Comparison of ENCODE assay signal across 20 cellular contexts in the genomic region with DNA sequence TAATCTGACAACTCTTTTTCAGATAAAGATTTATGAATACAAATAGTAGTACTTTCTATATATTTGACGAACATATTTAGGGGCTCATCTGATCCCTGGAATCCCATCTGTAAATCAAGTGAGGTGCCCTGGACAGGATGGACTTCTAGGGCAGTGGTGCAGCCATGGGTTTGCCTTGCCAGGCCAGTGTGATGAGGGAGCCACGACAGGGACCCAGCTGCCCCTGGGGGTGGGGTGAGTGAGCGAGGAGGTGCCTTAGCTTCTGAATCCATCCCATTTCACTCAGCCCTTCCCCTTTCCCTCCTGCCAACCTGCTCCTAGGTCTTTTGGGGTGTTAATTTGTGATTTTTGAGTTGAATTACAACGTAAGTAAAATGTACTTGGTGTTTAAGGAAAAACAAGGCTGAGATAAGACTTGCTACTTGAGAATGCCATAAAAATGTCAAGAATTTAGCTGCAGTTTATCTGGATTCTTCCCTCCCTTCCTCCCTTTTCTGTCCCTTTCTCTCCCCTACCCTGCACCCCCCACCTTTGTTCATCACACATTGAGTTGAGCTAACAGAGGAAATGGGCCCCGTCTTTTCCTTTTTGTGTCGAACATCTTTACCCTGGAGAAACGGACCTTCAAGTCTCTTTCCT.
DNase-seq lines count a peak whose midpoint lies in the region; ATAC-seq and TF ChIP-seq lines count a peak whose summit lies in the region.
"Had no signal": no experiment of that assay in that cellular context is flagged by ENCODE, and none has a peak within 500 bp of the region (broad histone marks: within the 10 kb centered on the region; RNA-seq: fewer than 3 reads in every experiment).

No MANE protein-coding gene starts in this region.

- no peaks in the 10 kb centered on the region for H3K36me3 Mint-ChIP-seq in endodermal cell (ENCODE audit: low read depth)

- ATAC-seq in thoracic aorta (ENCODE audit: insufficient number of reproducible peaks, low FRiP score, low read depth) (no peak), HG03432 (IDR thresholded peaks at IDR 0.05; ENCODE audit: unreplicated experiment) (no peak)
- ATAC-seq: activated CD8-positive, alpha-beta T cell treated with anti-CD3 and anti-CD28 coated beads, Interleukin-2, amount 10 ng/mL, durations not matched to agents 7 days and 5 days; activated T-cell treated with anti-CD3 and anti-CD28 coated beads, Interleukin-2, amount 50 U/mL, for 72 hours; stimulated activated memory B cell treated with anti-CD40 and anti-IgM and Interleukin-4, amounts not matched to agents 10 μg/mL and 1 μg/mL and 100 μg/mL, for 72 hours had no signal

- H3K27ac ChIP-seq in HUES48 (ENCODE audit: low read depth, low read length), result peak overlapping the region; percentile 46
- no peak overlapping the region for H3K27ac ChIP-seq in endodermal cell (ENCODE audit: low read depth, low read length)
- H3K27ac ChIP-seq in muscle layer of duodenum (ENCODE audit: low read length), result peak overlapping the region; percentile 88
- H3K27ac ChIP-seq in thoracic aorta, result peak overlapping the region; percentile 89 to 91
- no peak overlapping the region for H3K27ac ChIP-seq in osteoblast (ENCODE audit: low read depth, low read length)
- H3K27ac ChIP-seq in right atrium auricular region, result peak overlapping the region in 1 of 2 donors; percentile 12
- H3K27ac ChIP-seq: WERI-Rb-1 had no signal

- H3K27me3 ChIP-seq in HUES48 (ENCODE audit: control insufficient read depth, insufficient read depth, low read length), result no peaks in the 10 kb centered on the region
- H3K27me3 ChIP-seq in endodermal cell (ENCODE audit: control insufficient read depth, insufficient read depth, low read length, poor library complexity, severe bottlenecking), result no peaks in the 10 kb centered on the region
- no peaks in the 10 kb centered on the region for H3K27me3 ChIP-seq in muscle layer of duodenum (ENCODE audit: low read depth, low read length)
- no peaks in the 10 kb centered on the region for H3K27me3 ChIP-seq in thoracic aorta (replicated peaks; ENCODE audit: insufficient read depth)
- no peaks in the 10 kb centered on the region for H3K27me3 ChIP-seq in osteoblast (ENCODE audit: insufficient read depth, low read length)
- no peaks in the 10 kb centered on the region for H3K27me3 ChIP-seq in right atrium auricular region
- H3K27me3 ChIP-seq: MG63 had no signal

- peak; percentile 78 for DNase-seq in endodermal cell
- DNase-seq in thoracic aorta (ENCODE audit: low spot score), result no peak
- no peak for DNase-seq in osteoblast (ENCODE audit: insufficient read length, low spot score, missing footprints)
- no peak for DNase-seq in activated effector memory CD4-positive, alpha-beta T cell treated with anti-CD3 and anti-CD28 coated beads, Interleukin-2, amount 50 U/mL, for 16 hours
- no peak for DNase-seq in right atrium auricular region (ENCODE audit: low spot score)
- DNase-seq: activated CD8-positive, alpha-beta T cell treated with anti-CD3 and anti-CD28 coated beads, Interleukin-2, amount 10 ng/mL, durations not matched to agents 7 days and 5 days; activated naive CD8-positive, alpha-beta T cell treated with anti-CD3 and anti-CD28 coated beads for 36 hours; activated T-cell treated with anti-CD3 and anti-CD28 coated beads, Interleukin-2, amount 50 U/mL, for 72 hours; CD8-positive, alpha-beta memory T cell; HFFc6; kidney glomerular epithelial cell; MG63; NCI-H187 treated with DMSO at 0.1 percent for 48 hours; NCI-H446; Right ventricle myocardium superior; WERI-Rb-1 had no signal

- peak overlapping the region; percentile 92 for H3K27ac Mint-ChIP-seq in endodermal cell
- H3K27ac Mint-ChIP-seq: activated CD8-positive, alpha-beta T cell treated with anti-CD3 and anti-CD28 coated beads, Interleukin-2, amount 10 ng/mL, durations not matched to agents 7 days and 5 days; activated naive CD8-positive, alpha-beta T cell treated with anti-CD3 and anti-CD28 coated beads for 36 hours; activated T-cell treated with anti-CD3 and anti-CD28 coated beads, Interleukin-2, amount 50 U/mL, for 72 hours; HFFc6 had no signal

- H3K4me3 ChIP-seq in HUES48 (ENCODE audit: low read depth, low read length), result no peak overlapping the region
- peak overlapping the region; percentile 57 for H3K4me3 ChIP-seq in endodermal cell (ENCODE audit: low read length)
- no peak overlapping the region for H3K4me3 ChIP-seq in muscle layer of duodenum (ENCODE audit: low read depth in 1 of 2, low read length in 2 of 2)
- H3K4me3 ChIP-seq in thoracic aorta, result no peak overlapping the region
- no peak overlapping the region for H3K4me3 ChIP-seq in osteoblast (ENCODE audit: insufficient read depth, low read length)
- H3K4me3 ChIP-seq in right atrium auricular region, result no peak overlapping the region
- H3K4me3 ChIP-seq: MG63 had no signal

- H4K20me1 ChIP-seq in osteoblast (ENCODE audit: insufficient read depth, low read length), result no peaks in the 10 kb centered on the region

- H3K79me2 ChIP-seq in osteoblast (ENCODE audit: insufficient read depth, low read length), result no peaks in the 10 kb centered on the region

- peaks cover 65% of the 10 kb centered on the region for H3K4me1 ChIP-seq in HUES48 (ENCODE audit: control insufficient read depth, insufficient read depth, low read length)
- H3K4me1 ChIP-seq in endodermal cell (ENCODE audit: control insufficient read depth, insufficient read depth, low read length), result peaks cover 61% of the 10 kb centered on the region
- H3K4me1 ChIP-seq in muscle layer of duodenum (ENCODE audit: control insufficient read depth in 1 of 2, insufficient read depth in 2 of 2, low read length in 2 of 2), result peaks cover 33 to 44% of the 10 kb centered on the region in 2 donors
- peaks cover 30 to 46% of the 10 kb centered on the region in 2 donors for H3K4me1 ChIP-seq in thoracic aorta (ENCODE audit: control insufficient read depth in 1 of 2, low read depth in 2 of 2)
- peaks cover 80% of the 10 kb centered on the region for H3K4me1 ChIP-seq in osteoblast (ENCODE audit: insufficient read depth, low read length)
- peaks cover 0 to 48% of the 10 kb centered on the region in 2 donors for H3K4me1 ChIP-seq in right atrium auricular region

- H3K36me3 ChIP-seq in HUES48 (ENCODE audit: control insufficient read depth, insufficient read depth, low read length) (no peaks in the 10 kb centered on the region), endodermal cell (ENCODE audit: control insufficient read depth, insufficient read depth, low read length) (peaks cover 8% of the 10 kb centered on the region), muscle layer of duodenum (ENCODE audit: control insufficient read depth in 1 of 2, insufficient read depth in 2 of 2, low read length in 2 of 2) (no peaks in the 10 kb centered on the region), thoracic aorta (no peaks in the 10 kb centered on the region), osteoblast (ENCODE audit: insufficient read depth, low read length) (no peaks in the 10 kb centered on the region), right atrium auricular region (no peaks in the 10 kb centered on the region)
- H3K36me3 ChIP-seq: MG63, WERI-Rb-1 had no signal

- TF ChIP-seq CTCF in endodermal cell (conservative IDR thresholded peaks at IDR 0.05) (no peak), thoracic aorta (IDR thresholded peaks at IDR 0.05) (no peak), osteoblast (IDR thresholded peaks at IDR 0.05; ENCODE audit: extremely low read depth, low read depth, low read length) (no peak), right atrium auricular region (IDR thresholded peaks at IDR 0.05) (no peak)

- no peaks in the 10 kb centered on the region for H3K9me3 Mint-ChIP-seq in endodermal cell
- H3K9me3 Mint-ChIP-seq: activated naive CD8-positive, alpha-beta T cell treated with anti-CD3 and anti-CD28 coated beads for 36 hours; activated T-cell treated with anti-CD3 and anti-CD28 coated beads, Interleukin-2, amount 50 U/mL, for 72 hours; HFFc6; stimulated activated memory B cell treated with anti-CD40 and anti-IgM and Interleukin-4, amounts not matched to agents 10 μg/mL and 1 μg/mL and 100 μg/mL, for 72 hours had no signal

- H3K9ac ChIP-seq in HUES48 (ENCODE audit: low read depth, low read length), result no peak overlapping the region
- H3K9ac ChIP-seq in endodermal cell (ENCODE audit: extremely low read depth, low read length, poor library complexity, severe bottlenecking), result peak overlapping the region; percentile 52

- H3K9me3 ChIP-seq in HUES48 (ENCODE audit: control insufficient read depth, insufficient read depth, low read length), result no peaks in the 10 kb centered on the region
- H3K9me3 ChIP-seq in endodermal cell (ENCODE audit: control insufficient read depth, low read length), result no peaks in the 10 kb centered on the region
- H3K9me3 ChIP-seq in muscle layer of duodenum (ENCODE audit: control insufficient read depth in 1 of 2, low read length in 2 of 2), result no peaks in the 10 kb centered on the region
- H3K9me3 ChIP-seq in thoracic aorta, result no peaks in the 10 kb centered on the region
- no peaks in the 10 kb centered on the region for H3K9me3 ChIP-seq in osteoblast (ENCODE audit: low read depth, low read length)
- no peaks in the 10 kb centered on the region for H3K9me3 ChIP-seq in right atrium auricular region
- H3K9me3 ChIP-seq: MG63 had no signal

- no peak overlapping the region for H2AFZ ChIP-seq in osteoblast (ENCODE audit: low read length)

- H3K4me2 ChIP-seq in osteoblast (ENCODE audit: insufficient read depth, low read length), result no peak overlapping the region

- no peaks in the 10 kb centered on the region for H3K27me3 Mint-ChIP-seq in endodermal cell (ENCODE audit: insufficient read depth)
- H3K27me3 Mint-ChIP-seq: stimulated activated memory B cell treated with anti-CD40 and anti-IgM and Interleukin-4, amounts not matched to agents 10 μg/mL and 1 μg/mL and 100 μg/mL, for 72 hours had no signal

- peaks cover 79% of the 10 kb centered on the region for H3K4me1 Mint-ChIP-seq in endodermal cell

- H3K4me3 Mint-ChIP-seq in endodermal cell, result peak overlapping the region; percentile 9
- H3K4me3 Mint-ChIP-seq: activated CD8-positive, alpha-beta T cell treated with anti-CD3 and anti-CD28 coated beads, Interleukin-2, amount 10 ng/mL, durations not matched to agents 7 days and 5 days; activated naive CD8-positive, alpha-beta T cell treated with anti-CD3 and anti-CD28 coated beads for 36 hours; activated T-cell treated with anti-CD3 and anti-CD28 coated beads, Interleukin-2, amount 50 U/mL, for 72 hours; CD8-positive, alpha-beta memory T cell; stimulated activated memory B cell treated with anti-CD40 and anti-IgM and Interleukin-4, amounts not matched to agents 10 μg/mL and 1 μg/mL and 100 μg/mL, for 72 hours had no signal

- WGBS in endodermal cell (ENCODE audit: insufficient coverage in 1 of 2, insufficient read length in 1 of 2), 2 experiments, result 73 to 80% methylated on average over 4 to 5 of the region's 7 CpGs

Comparison
In these comparisons a context has a peak if more than half of its experiments do, and no peak if none do; other contexts are left out.
1. H3K27ac ChIP-seq: peak in HUES48 (single experiment), muscle layer of duodenum (single experiment) and thoracic aorta (2 of 2); none in endodermal cell (single experiment) and osteoblast (single experiment).